16 cellular contexts compared by ENCODE assay signal in genomic region chr1:54137532-54138061, GRCh38.
DNase-seq lines count a peak whose midpoint lies in the region; TF ChIP-seq lines count a peak whose summit lies in the region.
"Had no signal": no experiment of that assay in that cellular context is flagged by ENCODE, and none has a peak within 500 bp of the region (broad histone marks: within the 10 kb centered on the region; RNA-seq: fewer than 3 reads in every experiment).

No MANE protein-coding gene starts in this region.

- H3K9me3 ChIP-seq in HEK293 (ENCODE audit: control insufficient read depth, insufficient read depth, low read depth, low read length) = no peaks in the 10 kb centered on the region

- no peak overlapping the region for H3K4me3 Mint-ChIP-seq in activated T-cell treated with anti-CD3 and anti-CD28 coated beads, Interleukin-2, amount 50 U/mL, for 24 hours
- H3K4me3 Mint-ChIP-seq: IgD-negative memory B cell, T-cell had no signal

- no peak overlapping the region for H3K27ac Mint-ChIP-seq in activated T-cell treated with anti-CD3 and anti-CD28 coated beads, Interleukin-2, amount 50 U/mL, for 24 hours
- H3K27ac Mint-ChIP-seq: T-cell had no signal

- no peak overlapping the region for H3K4me3 ChIP-seq in HEK293 (ENCODE audit: low read depth, low read length)
- H3K4me3 ChIP-seq in skeletal muscle cell (ENCODE audit: low read depth, low read length) = no peak overlapping the region

- no peaks in the 10 kb centered on the region for H3K36me3 ChIP-seq in HEK293 (ENCODE audit: control insufficient read depth in 2 of 2, insufficient read depth in 1 of 2, low read length in 2 of 2)

- H3K9me3 Mint-ChIP-seq in activated T-cell treated with anti-CD3 and anti-CD28 coated beads, Interleukin-2, amount 50 U/mL, for 24 hours = no peaks in the 10 kb centered on the region
- H3K9me3 Mint-ChIP-seq: IgD-negative memory B cell, T-cell had no signal

- DNase-seq in hepatic stellate cell (ENCODE audit: low spot score) (peak; percentile 54), skeletal muscle cell (ENCODE audit: low read depth) (peak; percentile 59), NCI-H2171 treated with DMSO at 0.1 percent for 48 hours (lab: John Stamatoyannopoulos, UW) (no peak), NCI-H345 treated with DMSO at 0.1 percent for 48 hours (lab: John Stamatoyannopoulos, UW; ENCODE audit: unreplicated experiment) (no peak), NCI-H524 treated with DMSO at 0.1 percent for 48 hours (lab: John Stamatoyannopoulos, UW) (no peak)
- no peak for DNase-seq in activated T-cell treated with anti-CD3 and anti-CD28 coated beads, Interleukin-2, amount 50 U/mL, for 24 hours
- DNase-seq: activated CD8-positive, alpha-beta memory T cell treated with anti-CD3 and anti-CD28 coated beads, Interleukin-2, amount 50 U/mL, for 48 hours; Calu3; foreskin keratinocyte; mammary epithelial cell; NCI-H510A treated with DMSO at 0.1 percent for 48 hours; small intestine; T-cell had no signal

- TF ChIP-seq CTCF in HEK293 (tag by site-specific recombination; IDR thresholded peaks at IDR 0.05) = no peak
- no peak for TF ChIP-seq CTCF in VCaP (conservative IDR thresholded peaks at IDR 0.05)

- CTCF ChIA-PET in HEK293 (lab: Yijun Ruan, JAX) = interaction anchor here (1.0 to 1.2 kb wide), 2 partner anchors 15 to 44 kb away, joined by 3 to 4 read pairs; no protein-coding TSS in a partner anchor

- POLR2A ChIA-PET in HEK293 (lab: Yijun Ruan, JAX) = no interaction called here

- no peaks in the 10 kb centered on the region; the same call in 1 of the 2 replicates for H3K4me1 ChIP-seq in HEK293 (ENCODE audit: control insufficient read depth, insufficient read depth, low read length)
- H3K4me1 ChIP-seq: foreskin keratinocyte had no signal

- H3K36me3 Mint-ChIP-seq in activated T-cell treated with anti-CD3 and anti-CD28 coated beads, Interleukin-2, amount 50 U/mL, for 24 hours (ENCODE audit: low read depth) = no peaks in the 10 kb centered on the region
- H3K36me3 Mint-ChIP-seq: T-cell had no signal

- no peaks in the 10 kb centered on the region for H3K4me1 Mint-ChIP-seq in activated T-cell treated with anti-CD3 and anti-CD28 coated beads, Interleukin-2, amount 50 U/mL, for 24 hours (ENCODE audit: low read depth)
- H3K4me1 Mint-ChIP-seq: IgD-negative memory B cell, T-cell had no signal

- H3K27me3 Mint-ChIP-seq in activated T-cell treated with anti-CD3 and anti-CD28 coated beads, Interleukin-2, amount 50 U/mL, for 24 hours = no peaks in the 10 kb centered on the region
- H3K27me3 Mint-ChIP-seq: T-cell had no signal

- H3K27ac ChIP-seq in HEK293 (ENCODE audit: extremely low read depth, low read depth, low read length) (no peak overlapping the region), VCaP (peak overlapping the region; percentile 69)
- H3K27ac ChIP-seq: foreskin keratinocyte had no signal

TF ChIP-seq in HEK293, 187 proteins besides CTCF, POLR2A, EP300 and RAD21:
- peak; percentile 61 for TF ChIP-seq GLIS2 (tag by site-specific recombination; IDR thresholded peaks at IDR 0.05)
- TF ChIP-seq ZNF449 (tag by site-specific recombination; IDR thresholded peaks at IDR 0.05) = peak; percentile 39; the same call in 1 of the 2 replicates
- peak; percentile 99 for TF ChIP-seq ZIC2 (tag by site-specific recombination; IDR thresholded peaks at IDR 0.05)
- TF ChIP-seq ZNF16 (tag by site-specific recombination; IDR thresholded peaks at IDR 0.05; ENCODE audit: low read depth) = no peak
- no peak for TF ChIP-seq SP7 (tag by site-specific recombination; IDR thresholded peaks at IDR 0.05)
- TF ChIP-seq ZSCAN4 (tag by site-specific recombination; IDR thresholded peaks at IDR 0.05) = peak; percentile 95
- TF ChIP-seq EGR2 (tag by site-specific recombination; IDR thresholded peaks at IDR 0.05; ENCODE audit: low read depth) = peak; percentile 58
- no peak for TF ChIP-seq ZNF341 (tag by site-specific recombination; IDR thresholded peaks at IDR 0.05; ENCODE audit: low read depth)
- TF ChIP-seq ZFHX2 (tag by site-specific recombination; conservative IDR thresholded peaks at IDR 0.05) = peak; percentile 78
- 0 out of 2 replicates have a peak, but pooled peaks have one; percentile 22 for TF ChIP-seq YY2 (tag by site-specific recombination; IDR thresholded peaks at IDR 0.05)
- TF ChIP-seq GLIS1 (tag by site-specific recombination; IDR thresholded peaks at IDR 0.05) = peak; percentile 100
- TF ChIP-seq ZNF398 (tag by site-specific recombination; IDR thresholded peaks at IDR 0.05) = 0 out of 2 replicates have a peak, but pooled peaks have one; percentile 16

Comparison
In these comparisons a context has a peak if more than half of its experiments do, and no peak if none do; other contexts are left out.
1. DNase-seq: peak in hepatic stellate cell (single experiment) and skeletal muscle cell (single experiment); none in NCI-H2171 treated with DMSO at 0.1 percent for 48 hours (single experiment), NCI-H345 treated with DMSO at 0.1 percent for 48 hours (single experiment), activated T-cell treated with anti-CD3 and anti-CD28 coated beads, Interleukin-2, amount 50 U/mL, for 24 hours (single experiment) and NCI-H524 treated with DMSO at 0.1 percent for 48 hours (single experiment).